ENCODE assay signal across 10 cellular contexts in the genomic region with DNA sequence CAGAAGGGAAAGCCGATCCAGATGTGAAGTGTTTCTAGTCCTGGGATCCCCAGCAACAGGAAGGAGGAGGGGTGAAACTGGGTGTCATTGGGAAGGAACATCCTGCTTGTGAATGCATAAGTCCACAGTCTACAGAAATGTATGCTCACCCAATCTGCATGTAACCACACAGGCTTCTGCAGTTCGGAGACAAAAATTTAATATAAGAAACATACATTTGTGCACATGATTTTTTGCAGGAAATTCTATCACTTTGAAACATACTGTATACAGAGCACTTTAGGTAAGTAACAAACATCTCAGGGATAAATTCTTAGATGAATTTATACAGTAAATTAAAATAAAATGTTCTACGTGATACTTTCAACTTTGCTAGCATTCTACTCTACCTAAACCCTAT. TPM values are rescaled to one million over a fixed set of nuclear protein-coding genes. Genes with fewer than 3 reads are reported as not detected.
"Had no signal": no experiment of that assay in that cellular context is flagged by ENCODE, and none has a peak within 500 bp of the region (broad histone marks: within the 10 kb centered on the region; RNA-seq: fewer than 3 reads in every experiment).

A gene (minus strand): TSS at position 101 of the 400 bp plus-strand sequence. CDS start 0 bp downstream, at position 101.

- H3K27ac Mint-ChIP-seq: H9, HFFc6 had no signal

- H3K4me1 ChIP-seq: HAP-1 had no signal

- FAIRE-seq: H1, H54 had no signal

- H3K9me3 Mint-ChIP-seq: H9 had no signal

- H2AFZ ChIP-seq: GM23248 had no signal

- H3K9me3 ChIP-seq: HAP-1 had no signal

- ATAC-seq: HCT116 had no signal

- H3K36me3 ChIP-seq: HAP-1 had no signal

- H3K4me1 Mint-ChIP-seq: H9 had no signal

- H3K27ac ChIP-seq: GM23248 had no signal

- H3K4me3 ChIP-seq: GM23248, HAP-1 had no signal

- H3K4me3 Mint-ChIP-seq: H9, HFFc6 had no signal

- H3K9ac ChIP-seq: GM23248 had no signal

- DNase-seq: GM23248, GOT3, H7, H9, HCEC 1CT, HFFc6 had no signal

RNA-seq across cellular contexts. Expression of the gene that starts here (rescaled TPM):
- total RNA-seq: GM23248, H1, H7, H9, HFFc6 had no signal
- polyA plus RNA-seq: GM23248, H1 had no signal
